Comparison of ENCODE assay signal across 1 cellular context in genomic region chr3:196320110-196320509, GRCh38.
TF ChIP-seq lines count a peak whose summit lies in the region.

No MANE protein-coding gene starts in this region.

TF ChIP-seq in endothelial cell of umbilical vein, 7 proteins besides CTCF, POLR2A, EP300 and RAD21:
- TF ChIP-seq EZH2 (IDR thresholded peaks at IDR 0.05; ENCODE audit: borderline replicate concordance, low read depth, low read length, severe bottlenecking) (no peak), JUN (IDR thresholded peaks at IDR 0.05; ENCODE audit: borderline replicate concordance, insufficient read depth, insufficient read length, low read depth) (no peak), FOS (IDR thresholded peaks at IDR 0.05; ENCODE audit: borderline replicate concordance, insufficient read depth, low read length) (no peak), GATA2 (IDR thresholded peaks at IDR 0.05; ENCODE audit: insufficient read depth, insufficient read length, low read depth, low read length) (no peak), POLR2AphosphoS5 (IDR thresholded peaks at IDR 0.05; ENCODE audit: insufficient read depth, low read depth, low read length) (no peak), MYC (IDR thresholded peaks at IDR 0.05; ENCODE audit: low read depth, low read length) (no peak), MAX (IDR thresholded peaks at IDR 0.05; ENCODE audit: insufficient read depth, insufficient read length) (no peak)
